8 cellular contexts compared by ENCODE assay signal in genomic region chr1:168439451-168440375, GRCh38.
DNase-seq lines count a peak whose midpoint lies in the region; ATAC-seq and TF ChIP-seq lines count a peak whose summit lies in the region.

No MANE protein-coding gene starts in this region.

- no peaks in the 10 kb centered on the region for H4K20me1 ChIP-seq in hepatocyte (ENCODE audit: insufficient read depth, poor library complexity, severe bottlenecking)

- peak overlapping the region; percentile 74 for H3K4me2 ChIP-seq in hepatocyte

- no peaks in the 10 kb centered on the region for H3K79me2 ChIP-seq in hepatocyte

- no peaks in the 10 kb centered on the region for H3K9me2 ChIP-seq in hepatocyte (replicated peaks; ENCODE audit: insufficient read depth)

- peak; percentile 71 for DNase-seq in GM04504 (ENCODE audit: low read depth)
- DNase-seq in HFF-Myc (ENCODE audit: extremely low read depth, low read depth): peak; percentile 80
- peak; percentile 72 for DNase-seq in NCI-H146 (lab: John Stamatoyannopoulos, UW)
- peak; percentile 47 to 74 (median 52) for DNase-seq in T-helper 17 cell
- DNase-seq in hepatocyte (ENCODE audit: low spot score): peak; percentile 90
- peak; percentile 69 for DNase-seq in skeletal muscle cell (ENCODE audit: low read depth)

- peak overlapping the region; percentile 77 for H2AFZ ChIP-seq in hepatocyte

- WGBS in hepatocyte (ENCODE audit: low lambda C conversion rate, missing lambda C conversion rate): 34% methylated on average over 20 of the region's 20 CpGs

- peak; percentile 85 for TF ChIP-seq CTCF in HFF-Myc (IDR thresholded peaks at IDR 0.05; ENCODE audit: low read depth, low read length, missing control alignments)
- TF ChIP-seq CTCF in hepatocyte (IDR thresholded peaks at IDR 0.05; ENCODE audit: poor library complexity): peak; percentile 88

- no peaks in the 10 kb centered on the region for H3K27me3 Mint-ChIP-seq in T-helper 17 cell

- no peaks in the 10 kb centered on the region for H3K36me3 ChIP-seq in hepatocyte (replicated peaks; ENCODE audit: insufficient read depth, low read depth)

- H3K36me3 Mint-ChIP-seq in T-helper 17 cell (ENCODE audit: low read depth): no peaks in the 10 kb centered on the region

- H3K9me3 ChIP-seq in T-helper 17 cell (ENCODE audit: control insufficient read depth, low read length, poor library complexity, severe bottlenecking) (no peaks in the 10 kb centered on the region), hepatocyte (ENCODE audit: low read depth) (no peaks in the 10 kb centered on the region)

- H3K4me1 Mint-ChIP-seq in T-helper 17 cell: peaks cover 42% of the 10 kb centered on the region

- H3K27ac Mint-ChIP-seq in T-helper 17 cell: peak overlapping the region; percentile 87

- no peaks in the 10 kb centered on the region for H3K4me1 ChIP-seq in hepatocyte (ENCODE audit: insufficient read depth)

- H3K27ac ChIP-seq in angular gyrus (ENCODE audit: low read depth, low read length) (peak overlapping the region; percentile 57), hepatocyte (no peak overlapping the region)

- H3K27me3 ChIP-seq in hepatocyte: no peaks in the 10 kb centered on the region

- ATAC-seq in T-helper 17 cell (peak; percentile 92), HG03139 (IDR thresholded peaks at IDR 0.05; ENCODE audit: unreplicated experiment) (no peak)

- H3K4me3 Mint-ChIP-seq in T-helper 17 cell: peak overlapping the region; percentile 79

- no peak overlapping the region for H3K4me3 ChIP-seq in HFF-Myc (replicated peaks; ENCODE audit: low read depth, low read length)
- H3K4me3 ChIP-seq in hepatocyte: no peak overlapping the region
- H3K4me3 ChIP-seq in skeletal muscle cell (ENCODE audit: low read depth, low read length): peak overlapping the region; percentile 27
